In the genomic region with DNA sequence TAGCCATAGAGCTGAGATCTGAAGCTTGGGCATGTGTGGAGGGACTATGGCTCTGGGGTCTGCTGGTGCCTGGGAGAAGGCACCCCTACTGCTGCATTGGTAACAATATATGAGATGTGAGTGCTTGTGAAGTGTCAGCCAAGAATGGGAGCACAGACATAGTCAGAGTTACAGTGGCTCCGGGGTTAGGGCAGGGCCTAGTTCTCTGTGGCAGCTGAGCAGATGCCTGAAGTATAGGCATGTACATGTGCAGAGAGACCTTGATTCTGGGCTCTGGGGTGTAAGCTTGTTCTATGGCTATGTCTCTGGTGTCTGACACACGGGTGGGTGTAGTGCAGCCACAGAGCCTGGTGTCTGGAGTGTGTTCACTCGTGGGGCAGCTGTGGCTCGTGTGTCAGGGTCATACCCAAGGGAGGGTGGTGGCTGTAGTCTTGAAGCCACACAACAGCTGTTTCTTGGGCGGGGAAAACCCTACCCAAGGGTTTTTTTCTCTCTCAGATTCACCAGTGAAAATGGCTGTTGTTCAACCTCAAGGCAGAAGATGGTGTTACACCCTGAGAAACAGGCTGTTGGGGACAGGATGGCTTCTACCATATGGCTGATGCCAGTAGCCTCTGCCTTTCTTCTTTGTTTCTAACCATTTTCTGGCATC, we compare ENCODE assay signal across 1 cellular context.
TF ChIP-seq lines count a peak whose summit lies in the region.

No MANE protein-coding gene starts in this region.

TF ChIP-seq in GM12878, 131 proteins besides CTCF, POLR2A, EP300 and RAD21 (continues in another document):
- no peak for TF ChIP-seq SMARCA5 (IDR thresholded peaks at IDR 0.05)
- no peak for TF ChIP-seq NFYA (IDR thresholded peaks at IDR 0.05; ENCODE audit: borderline replicate concordance, low read depth, low read length)
- no peak for TF ChIP-seq TAF1 (IDR thresholded peaks at IDR 0.05; ENCODE audit: borderline replicate concordance, low read depth, low read length)
- TF ChIP-seq ZNF217 (IDR thresholded peaks at IDR 0.05): no peak
- no peak for TF ChIP-seq RFX5 (IDR thresholded peaks at IDR 0.05; ENCODE audit: low read depth, low read length)
- TF ChIP-seq, protein P1, sequence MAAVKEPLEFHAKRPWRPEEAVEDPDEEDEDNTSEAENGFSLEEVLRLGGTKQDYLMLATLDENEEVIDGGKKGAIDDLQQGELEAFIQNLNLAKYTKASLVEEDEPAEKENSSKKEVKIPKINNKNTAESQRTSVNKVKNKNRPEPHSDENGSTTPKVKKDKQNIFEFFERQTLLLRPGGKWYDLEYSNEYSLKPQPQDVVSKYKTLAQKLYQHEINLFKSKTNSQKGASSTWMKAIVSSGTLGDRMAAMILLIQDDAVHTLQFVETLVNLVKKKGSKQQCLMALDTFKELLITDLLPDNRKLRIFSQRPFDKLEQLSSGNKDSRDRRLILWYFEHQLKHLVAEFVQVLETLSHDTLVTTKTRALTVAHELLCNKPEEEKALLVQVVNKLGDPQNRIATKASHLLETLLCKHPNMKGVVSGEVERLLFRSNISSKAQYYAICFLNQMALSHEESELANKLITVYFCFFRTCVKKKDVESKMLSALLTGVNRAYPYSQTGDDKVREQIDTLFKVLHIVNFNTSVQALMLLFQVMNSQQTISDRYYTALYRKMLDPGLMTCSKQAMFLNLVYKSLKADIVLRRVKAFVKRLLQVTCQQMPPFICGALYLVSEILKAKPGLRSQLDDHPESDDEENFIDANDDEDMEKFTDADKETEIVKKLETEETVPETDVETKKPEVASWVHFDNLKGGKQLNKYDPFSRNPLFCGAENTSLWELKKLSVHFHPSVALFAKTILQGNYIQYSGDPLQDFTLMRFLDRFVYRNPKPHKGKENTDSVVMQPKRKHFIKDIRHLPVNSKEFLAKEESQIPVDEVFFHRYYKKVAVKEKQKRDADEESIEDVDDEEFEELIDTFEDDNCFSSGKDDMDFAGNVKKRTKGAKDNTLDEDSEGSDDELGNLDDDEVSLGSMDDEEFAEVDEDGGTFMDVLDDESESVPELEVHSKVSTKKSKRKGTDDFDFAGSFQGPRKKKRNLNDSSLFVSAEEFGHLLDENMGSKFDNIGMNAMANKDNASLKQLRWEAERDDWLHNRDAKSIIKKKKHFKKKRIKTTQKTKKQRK (IDR thresholded peaks at IDR 0.05; ENCODE audit: low read depth, low read length): no peak
- TF ChIP-seq, protein P2, sequence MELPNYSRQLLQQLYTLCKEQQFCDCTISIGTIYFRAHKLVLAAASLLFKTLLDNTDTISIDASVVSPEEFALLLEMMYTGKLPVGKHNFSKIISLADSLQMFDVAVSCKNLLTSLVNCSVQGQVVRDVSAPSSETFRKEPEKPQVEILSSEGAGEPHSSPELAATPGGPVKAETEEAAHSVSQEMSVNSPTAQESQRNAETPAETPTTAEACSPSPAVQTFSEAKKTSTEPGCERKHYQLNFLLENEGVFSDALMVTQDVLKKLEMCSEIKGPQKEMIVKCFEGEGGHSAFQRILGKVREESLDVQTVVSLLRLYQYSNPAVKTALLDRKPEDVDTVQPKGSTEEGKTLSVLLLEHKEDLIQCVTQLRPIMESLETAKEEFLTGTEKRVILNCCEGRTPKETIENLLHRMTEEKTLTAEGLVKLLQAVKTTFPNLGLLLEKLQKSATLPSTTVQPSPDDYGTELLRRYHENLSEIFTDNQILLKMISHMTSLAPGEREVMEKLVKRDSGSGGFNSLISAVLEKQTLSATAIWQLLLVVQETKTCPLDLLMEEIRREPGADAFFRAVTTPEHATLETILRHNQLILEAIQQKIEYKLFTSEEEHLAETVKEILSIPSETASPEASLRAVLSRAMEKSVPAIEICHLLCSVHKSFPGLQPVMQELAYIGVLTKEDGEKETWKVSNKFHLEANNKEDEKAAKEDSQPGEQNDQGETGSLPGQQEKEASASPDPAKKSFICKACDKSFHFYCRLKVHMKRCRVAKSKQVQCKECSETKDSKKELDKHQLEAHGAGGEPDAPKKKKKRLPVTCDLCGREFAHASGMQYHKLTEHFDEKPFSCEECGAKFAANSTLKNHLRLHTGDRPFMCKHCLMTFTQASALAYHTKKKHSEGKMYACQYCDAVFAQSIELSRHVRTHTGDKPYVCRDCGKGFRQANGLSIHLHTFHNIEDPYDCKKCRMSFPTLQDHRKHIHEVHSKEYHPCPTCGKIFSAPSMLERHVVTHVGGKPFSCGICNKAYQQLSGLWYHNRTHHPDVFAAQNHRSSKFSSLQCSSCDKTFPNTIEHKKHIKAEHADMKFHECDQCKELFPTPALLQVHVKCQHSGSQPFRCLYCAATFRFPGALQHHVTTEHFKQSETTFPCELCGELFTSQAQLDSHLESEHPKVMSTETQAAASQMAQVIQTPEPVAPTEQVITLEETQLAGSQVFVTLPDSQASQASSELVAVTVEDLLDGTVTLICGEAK (IDR thresholded peaks at IDR 0.05; ENCODE audit: borderline replicate concordance): no peak
- TF ChIP-seq BHLHE40 (IDR thresholded peaks at IDR 0.05; ENCODE audit: borderline replicate concordance in 1 of 2, low read depth in 2 of 2, low read length in 1 of 2): peak; percentile 81 to 83
- peak; percentile 73; the same call in 1 of the 2 replicates for TF ChIP-seq ZNF384 (IDR thresholded peaks at IDR 0.05; ENCODE audit: borderline replicate concordance, low read depth, low read length)
- TF ChIP-seq, protein P3, sequence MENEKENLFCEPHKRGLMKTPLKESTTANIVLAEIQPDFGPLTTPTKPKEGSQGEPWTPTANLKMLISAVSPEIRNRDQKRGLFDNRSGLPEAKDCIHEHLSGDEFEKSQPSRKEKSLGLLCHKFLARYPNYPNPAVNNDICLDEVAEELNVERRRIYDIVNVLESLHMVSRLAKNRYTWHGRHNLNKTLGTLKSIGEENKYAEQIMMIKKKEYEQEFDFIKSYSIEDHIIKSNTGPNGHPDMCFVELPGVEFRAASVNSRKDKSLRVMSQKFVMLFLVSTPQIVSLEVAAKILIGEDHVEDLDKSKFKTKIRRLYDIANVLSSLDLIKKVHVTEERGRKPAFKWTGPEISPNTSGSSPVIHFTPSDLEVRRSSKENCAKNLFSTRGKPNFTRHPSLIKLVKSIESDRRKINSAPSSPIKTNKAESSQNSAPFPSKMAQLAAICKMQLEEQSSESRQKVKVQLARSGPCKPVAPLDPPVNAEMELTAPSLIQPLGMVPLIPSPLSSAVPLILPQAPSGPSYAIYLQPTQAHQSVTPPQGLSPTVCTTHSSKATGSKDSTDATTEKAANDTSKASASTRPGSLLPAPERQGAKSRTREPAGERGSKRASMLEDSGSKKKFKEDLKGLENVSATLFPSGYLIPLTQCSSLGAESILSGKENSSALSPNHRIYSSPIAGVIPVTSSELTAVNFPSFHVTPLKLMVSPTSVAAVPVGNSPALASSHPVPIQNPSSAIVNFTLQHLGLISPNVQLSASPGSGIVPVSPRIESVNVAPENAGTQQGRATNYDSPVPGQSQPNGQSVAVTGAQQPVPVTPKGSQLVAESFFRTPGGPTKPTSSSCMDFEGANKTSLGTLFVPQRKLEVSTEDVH (IDR thresholded peaks at IDR 0.05; ENCODE audit: low read depth, partially characterized antibody): no peak
- TF ChIP-seq, protein P4, sequence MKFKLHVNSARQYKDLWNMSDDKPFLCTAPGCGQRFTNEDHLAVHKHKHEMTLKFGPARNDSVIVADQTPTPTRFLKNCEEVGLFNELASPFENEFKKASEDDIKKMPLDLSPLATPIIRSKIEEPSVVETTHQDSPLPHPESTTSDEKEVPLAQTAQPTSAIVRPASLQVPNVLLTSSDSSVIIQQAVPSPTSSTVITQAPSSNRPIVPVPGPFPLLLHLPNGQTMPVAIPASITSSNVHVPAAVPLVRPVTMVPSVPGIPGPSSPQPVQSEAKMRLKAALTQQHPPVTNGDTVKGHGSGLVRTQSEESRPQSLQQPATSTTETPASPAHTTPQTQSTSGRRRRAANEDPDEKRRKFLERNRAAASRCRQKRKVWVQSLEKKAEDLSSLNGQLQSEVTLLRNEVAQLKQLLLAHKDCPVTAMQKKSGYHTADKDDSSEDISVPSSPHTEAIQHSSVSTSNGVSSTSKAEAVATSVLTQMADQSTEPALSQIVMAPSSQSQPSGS (IDR thresholded peaks at IDR 0.05; ENCODE audit: low read length): no peak
- TF ChIP-seq TBL1XR1 (IDR thresholded peaks at IDR 0.05; ENCODE audit: low read depth, low read length): peak; percentile 47; the same call in 1 of the 2 replicates
- no peak for TF ChIP-seq NR2C2 (IDR thresholded peaks at IDR 0.05; ENCODE audit: borderline replicate concordance, control insufficient read depth, insufficient read length, low read depth)
- TF ChIP-seq TCF7 (IDR thresholded peaks at IDR 0.05; ENCODE audit: borderline replicate concordance): no peak
- TF ChIP-seq, protein P5, sequence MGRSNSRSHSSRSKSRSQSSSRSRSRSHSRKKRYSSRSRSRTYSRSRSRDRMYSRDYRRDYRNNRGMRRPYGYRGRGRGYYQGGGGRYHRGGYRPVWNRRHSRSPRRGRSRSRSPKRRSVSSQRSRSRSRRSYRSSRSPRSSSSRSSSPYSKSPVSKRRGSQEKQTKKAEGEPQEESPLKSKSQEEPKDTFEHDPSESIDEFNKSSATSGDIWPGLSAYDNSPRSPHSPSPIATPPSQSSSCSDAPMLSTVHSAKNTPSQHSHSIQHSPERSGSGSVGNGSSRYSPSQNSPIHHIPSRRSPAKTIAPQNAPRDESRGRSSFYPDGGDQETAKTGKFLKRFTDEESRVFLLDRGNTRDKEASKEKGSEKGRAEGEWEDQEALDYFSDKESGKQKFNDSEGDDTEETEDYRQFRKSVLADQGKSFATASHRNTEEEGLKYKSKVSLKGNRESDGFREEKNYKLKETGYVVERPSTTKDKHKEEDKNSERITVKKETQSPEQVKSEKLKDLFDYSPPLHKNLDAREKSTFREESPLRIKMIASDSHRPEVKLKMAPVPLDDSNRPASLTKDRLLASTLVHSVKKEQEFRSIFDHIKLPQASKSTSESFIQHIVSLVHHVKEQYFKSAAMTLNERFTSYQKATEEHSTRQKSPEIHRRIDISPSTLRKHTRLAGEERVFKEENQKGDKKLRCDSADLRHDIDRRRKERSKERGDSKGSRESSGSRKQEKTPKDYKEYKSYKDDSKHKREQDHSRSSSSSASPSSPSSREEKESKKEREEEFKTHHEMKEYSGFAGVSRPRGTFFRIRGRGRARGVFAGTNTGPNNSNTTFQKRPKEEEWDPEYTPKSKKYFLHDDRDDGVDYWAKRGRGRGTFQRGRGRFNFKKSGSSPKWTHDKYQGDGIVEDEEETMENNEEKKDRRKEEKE (IDR thresholded peaks at IDR 0.05): no peak
- TF ChIP-seq SMAD1 (IDR thresholded peaks at IDR 0.05; ENCODE audit: low read depth, partially characterized antibody): no peak
- TF ChIP-seq ASH2L (IDR thresholded peaks at IDR 0.05; ENCODE audit: borderline replicate concordance, low read depth): no peak
- peak; percentile 57; the same call in 1 of the 2 replicates for TF ChIP-seq MTA2 (IDR thresholded peaks at IDR 0.05; ENCODE audit: low read depth)
- TF ChIP-seq, protein P6, sequence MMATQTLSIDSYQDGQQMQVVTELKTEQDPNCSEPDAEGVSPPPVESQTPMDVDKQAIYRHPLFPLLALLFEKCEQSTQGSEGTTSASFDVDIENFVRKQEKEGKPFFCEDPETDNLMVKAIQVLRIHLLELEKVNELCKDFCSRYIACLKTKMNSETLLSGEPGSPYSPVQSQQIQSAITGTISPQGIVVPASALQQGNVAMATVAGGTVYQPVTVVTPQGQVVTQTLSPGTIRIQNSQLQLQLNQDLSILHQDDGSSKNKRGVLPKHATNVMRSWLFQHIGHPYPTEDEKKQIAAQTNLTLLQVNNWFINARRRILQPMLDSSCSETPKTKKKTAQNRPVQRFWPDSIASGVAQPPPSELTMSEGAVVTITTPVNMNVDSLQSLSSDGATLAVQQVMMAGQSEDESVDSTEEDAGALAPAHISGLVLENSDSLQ (IDR thresholded peaks at IDR 0.05): no peak
- TF ChIP-seq ATF7 (IDR thresholded peaks at IDR 0.05; ENCODE audit: low read depth): no peak
- TF ChIP-seq RBBP5 (conservative IDR thresholded peaks at IDR 0.05): no peak
- TF ChIP-seq IKZF2 (IDR thresholded peaks at IDR 0.05): no peak
- TF ChIP-seq MEF2B (IDR thresholded peaks at IDR 0.05; ENCODE audit: partially characterized antibody, poor library complexity, severe bottlenecking): peak; percentile 86
- TF ChIP-seq BACH1 (IDR thresholded peaks at IDR 0.05; ENCODE audit: borderline replicate concordance): peak; percentile 82
- TF ChIP-seq BRCA1 (IDR thresholded peaks at IDR 0.05; ENCODE audit: low read depth, low read length): no peak
- TF ChIP-seq ETV6 (conservative IDR thresholded peaks at IDR 0.05 in 1 of 2, IDR thresholded peaks at IDR 0.05 in 1 of 2; ENCODE audit: borderline replicate concordance in 1 of 2, low read depth in 1 of 2): no peak
- 0 out of 2 replicates have a peak, but pooled peaks have one; percentile 51 for TF ChIP-seq RCOR1 (conservative IDR thresholded peaks at IDR 0.05; ENCODE audit: low read depth, low read length)
- TF ChIP-seq ESRRA (IDR thresholded peaks at IDR 0.05; ENCODE audit: low read length): no peak
- no peak for TF ChIP-seq BMI1 (IDR thresholded peaks at IDR 0.05; ENCODE audit: borderline replicate concordance)
- 0 out of 2 replicates have a peak, but pooled peaks have one; percentile 35 for TF ChIP-seq CHD2 (IDR thresholded peaks at IDR 0.05; ENCODE audit: borderline replicate concordance, low read depth, low read length)
- TF ChIP-seq PML (IDR thresholded peaks at IDR 0.05; ENCODE audit: low read length): no peak
- TF ChIP-seq CHD1 (IDR thresholded peaks at IDR 0.05; ENCODE audit: low read depth, low read length): no peak
- TF ChIP-seq RB1 (IDR thresholded peaks at IDR 0.05; ENCODE audit: borderline replicate concordance): no peak
- no peak for TF ChIP-seq STAT3 (IDR thresholded peaks at IDR 0.05; ENCODE audit: low read depth, low read length)
- 0 out of 2 replicates have a peak, but pooled peaks have one; percentile 16 for TF ChIP-seq REST (IDR thresholded peaks at IDR 0.05; ENCODE audit: low read depth, low read length)
- TF ChIP-seq NBN (IDR thresholded peaks at IDR 0.05): peak; percentile 38; the same call in 1 of the 2 replicates
- TF ChIP-seq MYB (IDR thresholded peaks at IDR 0.05; ENCODE audit: borderline replicate concordance, low read depth, low read length): no peak
- TF ChIP-seq JUNB (IDR thresholded peaks at IDR 0.05): no peak
